Comparison of ENCODE assay signal across 33 cellular contexts in the genomic region with DNA sequence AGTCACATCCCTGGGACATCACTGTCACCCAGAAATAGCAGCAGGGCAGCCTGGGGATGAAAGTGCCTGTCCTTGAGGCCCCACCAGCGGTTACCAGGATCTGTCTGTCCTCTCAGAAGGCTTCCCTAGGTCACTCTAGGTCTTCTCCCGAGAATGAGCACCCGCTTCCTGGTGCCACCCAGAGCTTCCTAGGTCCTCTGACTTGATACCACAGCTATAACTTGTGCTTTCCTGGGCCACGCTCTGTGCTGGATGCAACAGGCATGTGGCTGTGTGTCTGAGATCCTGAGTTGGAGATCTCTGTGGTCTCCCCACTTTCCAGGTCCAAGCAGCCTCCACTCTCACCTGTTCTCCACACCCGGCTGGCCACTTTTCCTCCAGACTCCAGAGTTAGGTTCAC. TPM values are rescaled to one million over a fixed set of nuclear protein-coding genes. Genes with fewer than 3 reads are reported as not detected.
"Had no signal": no experiment of that assay in that cellular context is flagged by ENCODE, and none has a peak within 500 bp of the region (broad histone marks: within the 10 kb centered on the region; RNA-seq: fewer than 3 reads in every experiment).

No MANE protein-coding gene starts in this region.

- H3K27ac ChIP-seq: adrenal gland, body of pancreas, brain microvascular endothelial cell, breast epithelium, VCaP had no signal

- H3K36me3 ChIP-seq: adrenal gland, brain microvascular endothelial cell, breast epithelium had no signal

- H3K9me3 ChIP-seq: adrenal gland, body of pancreas, breast epithelium had no signal

- H3K27me3 ChIP-seq: adrenal gland, body of pancreas, brain microvascular endothelial cell, breast epithelium had no signal

- H3K4me3 ChIP-seq: adrenal gland, body of pancreas, breast epithelium had no signal

- DNase-seq: activated B cell treated with CpG ODN at 0.5 μM for 24 hours; activated CD4-positive, alpha-beta memory T cell treated with anti-CD3 and anti-CD28 coated beads for 36 hours; activated CD4-positive, alpha-beta T cell treated with anti-CD3 and anti-CD28 coated beads for 4 hours; activated CD4-positive, alpha-beta T cell treated with anti-CD3 and anti-CD28 coated beads, Interleukin-2, amount 10 ng/mL, durations not matched to agents 24 days and 14 days; activated CD4-positive, alpha-beta T cell treated with anti-CD3 and anti-CD28 coated beads, Interleukin-2, amount 50 U/mL, for 1 hour; activated CD4-positive, alpha-beta T cell treated with anti-CD3 and anti-CD28 coated beads, Interleukin-2, amount 50 U/mL, for 4 hours; activated CD4-positive, CD25-positive, alpha-beta regulatory T cell treated with anti-CD3 and anti-CD28 coated beads, Interleukin-2, amount 50 U/mL, for 72 hours; activated CD8-positive, alpha-beta memory T cell treated with anti-CD3 and anti-CD28 coated beads, Interleukin-2, amount 50 U/mL, for 4 hours; activated CD8-positive, alpha-beta T cell treated with anti-CD3 and anti-CD28 coated beads for 36 hours; activated effector memory CD4-positive, alpha-beta T cell treated with anti-CD3 and anti-CD28 coated beads, Interleukin-2, amount 50 U/mL, for 16 hours; activated gamma-delta T cell treated with Interleukin-2 at 50 U/mL for 16 hours; activated naive CD4-positive, alpha-beta T cell; activated naive CD4-positive, alpha-beta T cell treated with anti-CD3 and anti-CD28 coated beads for 36 hours; activated naive CD4-positive, alpha-beta T cell treated with anti-CD3 and anti-CD28 coated beads, Interleukin-2, amount 50 U/mL, for 16 hours; activated naive CD8-positive, alpha-beta T cell treated with anti-CD3 and anti-CD28 coated beads for 36 hours; activated T-cell treated with anti-CD3 and anti-CD28 coated beads for 4 hours; activated T-cell treated with anti-CD3 and anti-CD28 coated beads, Interleukin-2, amount 50 U/mL, for 1 hour; activated T-cell treated with anti-CD3 and anti-CD28 coated beads, Interleukin-2, amount 50 U/mL, for 4 hours; activated T-cell treated with anti-CD3 and anti-CD28 coated beads, Interleukin-2, amount 50 U/mL, for 72 hours; adrenal gland; amniotic stem cell; aorta; body of pancreas; brain microvascular endothelial cell; central memory CD4-positive, alpha-beta T cell; T-helper 1 cell; T-helper 2 cell; T-helper 9 cell had no signal

- H3K4me1 ChIP-seq: adrenal gland, body of pancreas, breast epithelium had no signal

- ATAC-seq: activated CD8-positive, alpha-beta T cell treated with anti-CD3 and anti-CD28 coated beads for 36 hours; activated naive CD4-positive, alpha-beta T cell treated with anti-CD3 and anti-CD28 coated beads, Interleukin-2, amount 50 U/mL, for 72 hours; activated T-cell treated with anti-CD3 and anti-CD28 coated beads, Interleukin-2, amount 50 U/mL, for 4 hours; activated T-cell treated with anti-CD3 and anti-CD28 coated beads, Interleukin-2, amount 50 U/mL, for 72 hours; activated T-helper 17 cell treated with anti-CD3 and anti-CD28 coated beads, Interleukin-2, amount 50 U/mL, for 72 hours; body of pancreas had no signal

RNA-seq across cellular contexts. Expression of gene ARNT2, which starts 25.8 kb away (rescaled TPM):
- total RNA-seq: activated B cell treated with CpG ODN at 0.5 μM for 24 hours; activated CD4-positive, alpha-beta T cell treated with anti-CD3 and anti-CD28 coated beads, Interleukin-2, amount 10 ng/mL, durations not matched to agents 24 days and 14 days; activated CD8-positive, alpha-beta memory T cell treated with anti-CD3 and anti-CD28 coated beads for 36 hours; activated naive CD4-positive, alpha-beta T cell treated with anti-CD3 and anti-CD28 coated beads, Interleukin-2, amount 50 U/mL, for 72 hours; activated naive CD8-positive, alpha-beta T cell treated with anti-CD3 and anti-CD28 coated beads for 36 hours had no signal
